Comparison of ENCODE assay signal across 1 cellular context in the genomic region with DNA sequence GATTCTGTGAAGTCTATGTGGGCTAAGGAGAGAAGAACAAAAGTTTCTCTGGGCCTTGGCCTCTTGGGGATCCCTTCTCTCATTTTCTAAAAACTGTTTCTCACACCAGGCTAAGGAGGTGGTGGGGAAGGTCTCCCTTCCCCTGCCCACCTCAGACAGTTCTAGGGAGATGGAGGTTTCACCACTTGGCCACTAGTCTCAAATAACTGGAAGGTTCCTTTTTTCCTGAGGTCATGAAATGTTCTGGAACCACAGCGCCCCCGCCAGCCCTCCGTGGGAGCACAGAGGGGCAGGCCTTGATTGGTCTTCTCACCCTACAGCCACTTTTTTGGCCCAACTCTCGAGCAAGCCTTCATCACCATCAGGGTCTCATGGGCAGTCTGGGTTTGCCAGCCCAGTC.
TF ChIP-seq lines count a peak whose summit lies in the region.

No MANE protein-coding gene starts in this region.

TF ChIP-seq in HCT116, 20 proteins besides CTCF, POLR2A, EP300 and RAD21:
- no peak for TF ChIP-seq SIN3A (IDR thresholded peaks at IDR 0.05; ENCODE audit: low read depth)
- TF ChIP-seq, protein P1, sequence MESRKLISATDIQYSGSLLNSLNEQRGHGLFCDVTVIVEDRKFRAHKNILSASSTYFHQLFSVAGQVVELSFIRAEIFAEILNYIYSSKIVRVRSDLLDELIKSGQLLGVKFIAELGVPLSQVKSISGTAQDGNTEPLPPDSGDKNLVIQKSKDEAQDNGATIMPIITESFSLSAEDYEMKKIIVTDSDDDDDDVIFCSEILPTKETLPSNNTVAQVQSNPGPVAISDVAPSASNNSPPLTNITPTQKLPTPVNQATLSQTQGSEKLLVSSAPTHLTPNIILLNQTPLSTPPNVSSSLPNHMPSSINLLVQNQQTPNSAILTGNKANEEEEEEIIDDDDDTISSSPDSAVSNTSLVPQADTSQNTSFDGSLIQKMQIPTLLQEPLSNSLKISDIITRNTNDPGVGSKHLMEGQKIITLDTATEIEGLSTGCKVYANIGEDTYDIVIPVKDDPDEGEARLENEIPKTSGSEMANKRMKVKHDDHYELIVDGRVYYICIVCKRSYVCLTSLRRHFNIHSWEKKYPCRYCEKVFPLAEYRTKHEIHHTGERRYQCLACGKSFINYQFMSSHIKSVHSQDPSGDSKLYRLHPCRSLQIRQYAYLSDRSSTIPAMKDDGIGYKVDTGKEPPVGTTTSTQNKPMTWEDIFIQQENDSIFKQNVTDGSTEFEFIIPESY (IDR thresholded peaks at IDR 0.05; ENCODE audit: extremely low read depth, insufficient replicate concordance, low read length), result no peak
- no peak for TF ChIP-seq SP1 (IDR thresholded peaks at IDR 0.05; ENCODE audit: low read depth)
- TF ChIP-seq, protein P2, sequence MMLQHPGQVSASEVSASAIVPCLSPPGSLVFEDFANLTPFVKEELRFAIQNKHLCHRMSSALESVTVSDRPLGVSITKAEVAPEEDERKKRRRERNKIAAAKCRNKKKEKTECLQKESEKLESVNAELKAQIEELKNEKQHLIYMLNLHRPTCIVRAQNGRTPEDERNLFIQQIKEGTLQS (IDR thresholded peaks at IDR 0.05), result no peak
- TF ChIP-seq, protein P3, sequence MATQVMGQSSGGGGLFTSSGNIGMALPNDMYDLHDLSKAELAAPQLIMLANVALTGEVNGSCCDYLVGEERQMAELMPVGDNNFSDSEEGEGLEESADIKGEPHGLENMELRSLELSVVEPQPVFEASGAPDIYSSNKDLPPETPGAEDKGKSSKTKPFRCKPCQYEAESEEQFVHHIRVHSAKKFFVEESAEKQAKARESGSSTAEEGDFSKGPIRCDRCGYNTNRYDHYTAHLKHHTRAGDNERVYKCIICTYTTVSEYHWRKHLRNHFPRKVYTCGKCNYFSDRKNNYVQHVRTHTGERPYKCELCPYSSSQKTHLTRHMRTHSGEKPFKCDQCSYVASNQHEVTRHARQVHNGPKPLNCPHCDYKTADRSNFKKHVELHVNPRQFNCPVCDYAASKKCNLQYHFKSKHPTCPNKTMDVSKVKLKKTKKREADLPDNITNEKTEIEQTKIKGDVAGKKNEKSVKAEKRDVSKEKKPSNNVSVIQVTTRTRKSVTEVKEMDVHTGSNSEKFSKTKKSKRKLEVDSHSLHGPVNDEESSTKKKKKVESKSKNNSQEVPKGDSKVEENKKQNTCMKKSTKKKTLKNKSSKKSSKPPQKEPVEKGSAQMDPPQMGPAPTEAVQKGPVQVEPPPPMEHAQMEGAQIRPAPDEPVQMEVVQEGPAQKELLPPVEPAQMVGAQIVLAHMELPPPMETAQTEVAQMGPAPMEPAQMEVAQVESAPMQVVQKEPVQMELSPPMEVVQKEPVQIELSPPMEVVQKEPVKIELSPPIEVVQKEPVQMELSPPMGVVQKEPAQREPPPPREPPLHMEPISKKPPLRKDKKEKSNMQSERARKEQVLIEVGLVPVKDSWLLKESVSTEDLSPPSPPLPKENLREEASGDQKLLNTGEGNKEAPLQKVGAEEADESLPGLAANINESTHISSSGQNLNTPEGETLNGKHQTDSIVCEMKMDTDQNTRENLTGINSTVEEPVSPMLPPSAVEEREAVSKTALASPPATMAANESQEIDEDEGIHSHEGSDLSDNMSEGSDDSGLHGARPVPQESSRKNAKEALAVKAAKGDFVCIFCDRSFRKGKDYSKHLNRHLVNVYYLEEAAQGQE (IDR thresholded peaks at IDR 0.05; ENCODE audit: low read depth), result no peak
